25 cellular contexts compared by ENCODE assay signal in the genomic region with DNA sequence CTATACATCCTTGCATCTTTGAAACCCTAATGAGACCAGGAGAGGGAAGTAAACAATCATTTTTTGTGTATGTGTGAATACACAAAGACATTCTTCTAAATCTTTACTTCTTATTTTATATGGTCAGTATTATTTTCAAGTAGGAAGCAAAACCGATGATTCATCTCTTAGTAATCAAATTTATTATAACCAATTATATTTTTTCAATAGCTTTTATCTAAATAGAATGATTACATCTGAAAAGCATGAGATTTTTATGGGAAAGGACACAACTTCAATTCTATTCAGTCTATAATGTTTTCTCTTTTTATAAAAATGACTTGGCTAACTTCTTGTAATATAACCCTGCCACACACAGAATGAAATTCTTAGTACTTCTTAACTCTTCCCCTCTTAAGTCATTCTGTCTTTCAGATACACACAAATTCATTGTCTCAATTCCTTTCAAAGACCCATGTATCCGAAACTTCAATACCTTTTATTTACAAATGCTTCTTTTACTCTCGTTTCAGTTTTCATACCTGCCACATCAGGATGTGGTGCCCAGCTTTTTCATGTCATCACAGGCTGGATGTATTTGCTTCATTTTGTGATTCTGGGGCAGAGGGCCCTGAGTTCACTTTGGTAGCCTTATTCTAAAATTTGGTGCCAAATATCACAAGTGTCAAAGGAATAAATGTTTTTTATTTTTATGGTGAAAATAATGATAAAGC.
"Had no signal": no experiment of that assay in that cellular context is flagged by ENCODE, and none has a peak within 500 bp of the region (broad histone marks: within the 10 kb centered on the region; RNA-seq: fewer than 3 reads in every experiment).

No MANE protein-coding gene starts in this region.

- H3K9me3 ChIP-seq: ovary, right atrium auricular region, sigmoid colon, testis, tibial nerve, upper lobe of right lung, vagina had no signal

- H3K9ac ChIP-seq: neural progenitor cell had no signal

- H3K4me3 ChIP-seq: dorsolateral prefrontal cortex, hepatocyte, lung, neural progenitor cell, ovary, right atrium auricular region, sigmoid colon, testis, tibial nerve, upper lobe of right lung, vagina had no signal

- H2AFZ ChIP-seq: hepatocyte, neural progenitor cell had no signal

- H3K79me2 ChIP-seq: hepatocyte had no signal

- DNase-seq: cortex of kidney; dorsolateral prefrontal cortex; effector CD8-positive, alpha-beta T cell; foreskin fibroblast; head of caudate nucleus; left colon; left ventricle myocardium superior; mesenchymal stem cell; midbrain; nucleus accumbens; ovary; sigmoid colon; stimulated activated CD4-positive, alpha-beta T cell treated with anti-CD3 and anti-CD28 coated beads, Interleukin-4, amount 100 ng/mL, for 24 hours; stimulated activated naive B cell treated with anti-CD40 and anti-IgM and Interleukin-4, amounts not matched to agents 10 μg/mL and 1 μg/mL and 100 μg/mL, for 72 hours; stimulated activated naive CD8-positive, alpha-beta T cell treated with anti-CD3 and anti-CD28 coated beads, Interleukin-15, amount 100 ng/mL, for 72 hours; testis; upper lobe of right lung had no signal

- H3K27me3 ChIP-seq: dorsolateral prefrontal cortex, hepatocyte, neural progenitor cell, ovary, right atrium auricular region, sigmoid colon, testis, tibial nerve, upper lobe of right lung, vagina had no signal

- H3K27ac ChIP-seq: dorsolateral prefrontal cortex, hepatocyte, neural progenitor cell, ovary, right atrium auricular region, sigmoid colon, testis, tibial nerve, upper lobe of right lung, vagina had no signal

- H3K4me1 ChIP-seq: neural progenitor cell, right atrium auricular region, sigmoid colon, testis, tibial nerve, vagina had no signal

- H3K4me2 ChIP-seq: hepatocyte, neural progenitor cell had no signal

- ATAC-seq: esophagus mucosa; left colon; left ventricle myocardium superior; natural killer cell treated with Interleukin-12 subunit alpha and Interleukin-12 subunit beta and Interleukin-15 and Interleukin-18, amount 100 ng/mL, for 72 hours; stimulated activated naive B cell treated with anti-CD40 and anti-IgM and Interleukin-4, amounts not matched to agents 10 μg/mL and 1 μg/mL and 100 μg/mL, for 72 hours; stimulated activated naive CD8-positive, alpha-beta T cell treated with anti-CD3 and anti-CD28 coated beads, Interleukin-15, amount 100 ng/mL, for 72 hours; upper lobe of right lung had no signal

- H3K36me3 ChIP-seq: neural progenitor cell, ovary, right atrium auricular region, sigmoid colon, tibial nerve, upper lobe of right lung, vagina had no signal
